1 cellular context compared by ENCODE assay signal in genomic region chr18:46414863-46415262, GRCh38.
A peak's percentile ranks its signal among the peaks of the same experiment; 100 is the strongest.
TF ChIP-seq lines count a peak whose summit lies in the region.

No MANE protein-coding gene starts in this region.

TF ChIP-seq in H1, 55 proteins besides CTCF, POLR2A, EP300 and RAD21 (continued from another document):
- TF ChIP-seq, protein P1, sequence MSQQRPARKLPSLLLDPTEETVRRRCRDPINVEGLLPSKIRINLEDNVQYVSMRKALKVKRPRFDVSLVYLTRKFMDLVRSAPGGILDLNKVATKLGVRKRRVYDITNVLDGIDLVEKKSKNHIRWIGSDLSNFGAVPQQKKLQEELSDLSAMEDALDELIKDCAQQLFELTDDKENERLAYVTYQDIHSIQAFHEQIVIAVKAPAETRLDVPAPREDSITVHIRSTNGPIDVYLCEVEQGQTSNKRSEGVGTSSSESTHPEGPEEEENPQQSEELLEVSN (IDR thresholded peaks at IDR 0.05) = peak; percentile 46; the same call in 1 of the 2 replicates
- TF ChIP-seq GABPA (IDR thresholded peaks at IDR 0.05; ENCODE audit: borderline replicate concordance, insufficient read depth, low read length) (no peak), EGR1 (IDR thresholded peaks at IDR 0.05; ENCODE audit: borderline replicate concordance, low read depth, low read length) (peak; percentile 64), YY1 (IDR thresholded peaks at IDR 0.05; ENCODE audit: low read depth, low read length) (0 out of 2 replicates have a peak, but pooled peaks have one; percentile 27), TEAD4 (IDR thresholded peaks at IDR 0.05; ENCODE audit: low read depth, low read length) (0 out of 2 replicates have a peak, but pooled peaks have one; percentile 36), SP1 (IDR thresholded peaks at IDR 0.05; ENCODE audit: low read depth, low read length) (peak; percentile 81; the same call in 1 of the 2 replicates)
